ENCODE assay signal across 17 cellular contexts in the genomic region with DNA sequence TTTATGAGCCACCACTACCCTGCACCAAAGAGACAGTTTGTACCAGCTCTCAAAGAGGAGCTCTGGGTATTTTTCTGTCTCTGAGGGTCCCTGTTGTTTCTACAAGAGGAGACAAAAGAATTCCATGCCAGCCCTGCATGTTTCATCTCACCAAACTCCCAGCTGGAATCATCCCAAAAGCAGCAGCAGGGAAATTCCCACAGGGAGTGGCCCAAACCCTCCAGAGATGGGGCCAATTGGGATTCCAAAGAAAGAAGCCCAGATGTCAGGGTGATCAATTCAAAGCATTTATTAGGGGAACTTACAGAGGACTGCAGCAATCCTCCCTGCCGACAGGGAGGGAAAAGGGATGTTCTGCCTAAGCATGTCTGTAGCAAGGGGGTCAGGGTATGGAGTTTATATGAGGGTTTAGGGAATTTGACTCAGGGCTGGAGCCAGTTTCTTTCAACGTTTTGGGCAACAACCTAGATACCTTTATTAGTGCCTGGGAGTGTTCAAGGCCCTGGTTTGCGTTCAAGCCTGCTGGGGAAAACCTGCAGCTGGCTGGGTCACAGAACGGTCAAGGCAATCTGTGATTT. TPM values are rescaled to one million over a fixed set of nuclear protein-coding genes. Genes with fewer than 3 reads are reported as not detected.
DNase-seq lines count a peak whose midpoint lies in the region; ATAC-seq, FAIRE-seq and TF ChIP-seq lines count a peak whose summit lies in the region.
"Had no signal": no experiment of that assay in that cellular context is flagged by ENCODE, and none has a peak within 500 bp of the region (broad histone marks: within the 10 kb centered on the region; RNA-seq: fewer than 3 reads in every experiment).

No MANE protein-coding gene starts in this region.

- H3K4me1 ChIP-seq in neural progenitor cell = peaks cover 32% of the 10 kb centered on the region
- peaks cover 0 to 3% (median 0%) of the 10 kb centered on the region in 9 donors for H3K4me1 ChIP-seq in heart right ventricle

- H3K9me3 ChIP-seq in neural progenitor cell (ENCODE audit: low read depth) (no peaks in the 10 kb centered on the region), heart right ventricle (no peaks in the 10 kb centered on the region)
- H3K9me3 ChIP-seq: SJCRH30 had no signal

- no peaks in the 10 kb centered on the region for H3K36me3 Mint-ChIP-seq in neural progenitor cell
- H3K36me3 Mint-ChIP-seq: natural killer cell, WTC11 had no signal

- H3K27ac ChIP-seq in epithelial cell of prostate (peak overlapping the region; percentile 91), neural progenitor cell (peak overlapping the region; percentile 60), heart right ventricle (no peak overlapping the region)
- H3K27ac ChIP-seq: BLaER1 treated with 17β-estradiol and CSF1 and Interleukin-3, amounts not matched to agents 10 nM and 100 nM; SJCRH30 had no signal

- H3K4me3 Mint-ChIP-seq in neural progenitor cell = peak overlapping the region; percentile 71
- H3K4me3 Mint-ChIP-seq: activated T-cell treated with anti-CD3 and anti-CD28 coated beads, Interleukin-2, amount 50 U/mL, for 4 hours; natural killer cell; WTC11 had no signal

- H4K20me1 ChIP-seq in neural progenitor cell (ENCODE audit: low read depth) = no peaks in the 10 kb centered on the region
- H4K20me1 ChIP-seq: BLaER1 treated with 17β-estradiol and CSF1 and Interleukin-3, amounts not matched to agents 10 nM and 100 nM had no signal

- H3K27me3 ChIP-seq in neural progenitor cell = no peaks in the 10 kb centered on the region
- peaks cover 0 to 13% (median 3%) of the 10 kb centered on the region in 7 donors for H3K27me3 ChIP-seq in heart right ventricle
- H3K27me3 ChIP-seq: BLaER1 treated with 17β-estradiol and CSF1 and Interleukin-3, amounts not matched to agents 10 nM and 100 nM had no signal

- H3K4me1 Mint-ChIP-seq in neural progenitor cell = peaks cover 38% of the 10 kb centered on the region
- H3K4me1 Mint-ChIP-seq: natural killer cell had no signal

- peak overlapping the region; percentile 58 for H3K27ac Mint-ChIP-seq in neural progenitor cell
- H3K27ac Mint-ChIP-seq: natural killer cell, WTC11 had no signal

- intact Hi-C loops in heart right ventricle (cut with DNase I) = loop anchor here in 1 of 10 donors (5.0 kb wide), 1 partner anchor 140 kb away; no protein-coding TSS in a partner anchor

- H3K36me3 ChIP-seq in neural progenitor cell (no peaks in the 10 kb centered on the region), heart right ventricle (no peaks in the 10 kb centered on the region)
- H3K36me3 ChIP-seq: SJCRH30 had no signal

- peaks cover 22% of the 10 kb centered on the region for H3F3A ChIP-seq in neural progenitor cell (ENCODE audit: low read depth)

- no peak overlapping the region for H3K9ac ChIP-seq in neural progenitor cell
- H3K9ac ChIP-seq: BLaER1 treated with 17β-estradiol and CSF1 and Interleukin-3, amounts not matched to agents 10 nM and 100 nM had no signal

- H3K9me3 Mint-ChIP-seq in neural progenitor cell = peaks cover 2% of the 10 kb centered on the region
- H3K9me3 Mint-ChIP-seq: activated T-cell treated with anti-CD3 and anti-CD28 coated beads, Interleukin-2, amount 50 U/mL, for 4 hours; natural killer cell; WTC11 had no signal

- no peak overlapping the region for H3K4me3 ChIP-seq in neural progenitor cell
- H3K4me3 ChIP-seq in heart right ventricle = no peak overlapping the region
- H3K4me3 ChIP-seq: BLaER1 treated with 17β-estradiol and CSF1 and Interleukin-3, amounts not matched to agents 10 nM and 100 nM; SJCRH30 had no signal

- peak overlapping the region; percentile 62 for H3K4me2 ChIP-seq in neural progenitor cell

- no peak for FAIRE-seq in RCC 7860 (lab: Jason Lieb, UNC)

- no peak overlapping the region for H2AFZ ChIP-seq in neural progenitor cell (replicated peaks)

- 51 to 81% methylated on average over 4 of the region's 4 CpGs for WGBS in heart right ventricle, 2 donors

- TF ChIP-seq CTCF in neural progenitor cell (IDR thresholded peaks at IDR 0.05) = no peak
- TF ChIP-seq CTCF in heart right ventricle (IDR thresholded peaks at IDR 0.05) = no peak

- peaks cover 10% of the 10 kb centered on the region for H3K27me3 Mint-ChIP-seq in neural progenitor cell (ENCODE audit: insufficient read depth, low read depth)

- no peaks in the 10 kb centered on the region for H3K79me2 ChIP-seq in neural progenitor cell (ENCODE audit: low read depth)

- ATAC-seq in HG02938 (IDR thresholded peaks at IDR 0.05; ENCODE audit: unreplicated experiment) (no peak), heart right ventricle (no peak)
- ATAC-seq: natural killer cell, WTC11 had no signal

- peak; percentile 56 for DNase-seq in D341Med (ENCODE audit: low spot score)
- peak; percentile 33 for DNase-seq in RCC 7860 (ENCODE audit: low spot score)
- DNase-seq in epithelial cell of prostate (ENCODE audit: low read depth, low spot score) = no peak
- DNase-seq in neural progenitor cell (ENCODE audit: low spot score) = peak; percentile 64
- no peak for DNase-seq in NCI-H510A (lab: John Stamatoyannopoulos, UW)
- DNase-seq in NCI-H146 (lab: John Stamatoyannopoulos, UW) = no peak
- no peak for DNase-seq in heart right ventricle
- DNase-seq: activated T-cell treated with anti-CD3 and anti-CD28 coated beads, Interleukin-2, amount 50 U/mL, for 4 hours; GDM1; MM.1S; natural killer cell; stimulated activated CD4-positive, alpha-beta T cell treated with anti-CD3 and anti-CD28 coated beads, Interleukin-15, amount 100 ng/mL, for 24 hours had no signal

RNA-seq across cellular contexts. Expression of gene MUC22, which starts 47.2 kb away (rescaled TPM):
- 0.03 TPM in 1 of 2 replicates, not detected in the other for total RNA-seq in neural progenitor cell (ENCODE audit: low replicate concordance)
- total RNA-seq in heart right ventricle = under 1 TPM; 0.07 to 0.64 (median 0.24) TPM
- polyA plus RNA-seq in heart right ventricle = under 1 TPM; under 0.01 to 0.29 TPM
- total RNA-seq: activated T-cell treated with anti-CD3 and anti-CD28 coated beads, Interleukin-2, amount 50 U/mL, for 4 hours; kidney epithelial cell; natural killer cell; SJCRH30; WTC11 had no signal

RNA-seq across cellular contexts. Expression of gene C6orf15, which starts 54.9 kb away (rescaled TPM):
- not detected in 2 replicates for total RNA-seq in neural progenitor cell (ENCODE audit: low replicate concordance)
- total RNA-seq in heart right ventricle = not detected
- not detected for polyA plus RNA-seq in heart right ventricle
- total RNA-seq: activated T-cell treated with anti-CD3 and anti-CD28 coated beads, Interleukin-2, amount 50 U/mL, for 4 hours; natural killer cell; WTC11 had no signal

RNA-seq across cellular contexts. Expression of gene PSORS1C1, which starts 57.1 kb away (rescaled TPM):
- total RNA-seq in neural progenitor cell (ENCODE audit: low replicate concordance) (not detected in 2 replicates), heart right ventricle (1 to 10 TPM in 9 of 10 donors, under 1 TPM in 1; 1.00 to 6.2 (median 3.0) TPM)
- polyA plus RNA-seq in heart right ventricle = 1 to 10 TPM in 1 of 2 donors, under 1 TPM in 1; 0.13 to 5.0 TPM
- total RNA-seq: activated T-cell treated with anti-CD3 and anti-CD28 coated beads, Interleukin-2, amount 50 U/mL, for 4 hours; natural killer cell had no signal

Comparison
In these comparisons a context has a peak if more than half of its experiments do, and no peak if none do; other contexts are left out.
1. DNase-seq: peak in D341Med (single experiment), RCC 7860 (single experiment) and neural progenitor cell (single experiment); none in epithelial cell of prostate (single experiment), NCI-H510A (single experiment), NCI-H146 (single experiment) and heart right ventricle (0 of 2).
2. H3K27ac ChIP-seq: peak in epithelial cell of prostate (single experiment) and neural progenitor cell (single experiment); none in heart right ventricle (0 of 10).